1 cellular context compared by ENCODE assay signal in genomic region chr17:16512011-16512410, GRCh38.
TF ChIP-seq lines count a peak whose summit lies in the region.

No MANE protein-coding gene starts in this region.

TF ChIP-seq in H1, 55 proteins besides CTCF, POLR2A, EP300 and RAD21:
- peak; percentile 35 for TF ChIP-seq CTBP2 (IDR thresholded peaks at IDR 0.05; ENCODE audit: borderline replicate concordance, insufficient read depth, insufficient read length, low read length)
- TF ChIP-seq TCF12 (IDR thresholded peaks at IDR 0.05; ENCODE audit: low read depth, low read length) = peak; percentile 81
- TF ChIP-seq E2F6 (IDR thresholded peaks at IDR 0.05) = no peak
- TF ChIP-seq PHF8 (conservative IDR thresholded peaks at IDR 0.05; ENCODE audit: low read depth, low read length) = no peak
- no peak for TF ChIP-seq RFX5 (IDR thresholded peaks at IDR 0.05; ENCODE audit: borderline replicate concordance, low read depth, low read length)
- no peak for TF ChIP-seq RBBP5 (IDR thresholded peaks at IDR 0.05; ENCODE audit: borderline replicate concordance, low read depth, low read length)
- TF ChIP-seq USF2 (IDR thresholded peaks at IDR 0.05; ENCODE audit: low read length) = no peak
- no peak for TF ChIP-seq GTF2F1 (IDR thresholded peaks at IDR 0.05; ENCODE audit: borderline replicate concordance, low read depth, low read length)
